12 cellular contexts compared by ENCODE assay signal in the genomic region with DNA sequence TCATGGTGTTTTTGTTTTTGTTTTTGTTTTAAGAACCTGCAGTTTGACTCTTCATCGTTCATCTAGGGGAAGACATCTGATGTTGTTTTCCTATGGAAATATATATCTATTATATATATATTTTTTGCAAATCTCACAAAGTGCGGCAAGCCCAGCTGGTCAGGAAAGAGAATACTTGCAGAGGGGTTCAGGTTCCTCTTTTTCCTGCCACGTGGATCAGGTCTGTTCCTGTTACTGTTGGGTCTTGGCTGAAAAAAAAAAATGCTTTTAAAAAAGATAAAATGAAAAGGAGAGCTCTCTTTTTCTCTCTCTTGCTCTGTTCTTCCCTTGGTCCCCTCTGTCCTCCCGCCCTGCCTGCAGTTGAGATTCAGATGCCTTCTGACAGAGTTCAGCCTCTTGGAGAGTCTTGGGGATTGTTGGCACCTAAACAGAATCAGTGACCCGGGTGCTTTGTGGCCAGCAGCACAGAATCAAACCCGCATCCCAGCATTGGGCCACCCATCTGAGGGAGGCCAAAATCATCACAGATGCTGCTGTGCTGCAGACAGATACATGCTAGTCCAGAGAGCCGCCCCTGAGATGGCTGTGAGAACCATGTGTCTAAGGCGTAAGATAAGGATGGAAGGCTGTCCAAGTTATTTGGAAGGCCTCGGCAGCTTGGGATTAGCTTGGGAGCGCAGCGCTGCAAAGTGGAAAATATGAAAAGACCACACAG.
A peak's percentile ranks its signal among the peaks of the same experiment; 100 is the strongest.
DNase-seq lines count a peak whose midpoint lies in the region; ATAC-seq, FAIRE-seq and TF ChIP-seq lines count a peak whose summit lies in the region.
"Had no signal": no experiment of that assay in that cellular context is flagged by ENCODE, and none has a peak within 500 bp of the region (broad histone marks: within the 10 kb centered on the region; RNA-seq: fewer than 3 reads in every experiment).

No MANE protein-coding gene starts in this region.

- TF ChIP-seq CTCF in DND-41 (IDR thresholded peaks at IDR 0.05; ENCODE audit: borderline replicate concordance, extremely low read depth, low read length, poor library complexity, severe bottlenecking): no peak
- no peak for TF ChIP-seq CTCF in pancreas (IDR thresholded peaks at IDR 0.05)
- TF ChIP-seq CTCF in BE2C (IDR thresholded peaks at IDR 0.05; ENCODE audit: low read depth, low read length): no peak
- no peak for TF ChIP-seq CTCF in CD8-positive, alpha-beta T cell (IDR thresholded peaks at IDR 0.05)

- no peak overlapping the region for H3K4me2 ChIP-seq in DND-41 (ENCODE audit: insufficient read depth, low read length)

- no peak overlapping the region for H3K9ac ChIP-seq in DND-41 (ENCODE audit: low read depth, low read length)

- ATAC-seq in DND-41 (ENCODE audit: insufficient read depth, low read depth) (no peak), Right ventricle myocardium superior (ENCODE audit: poor library complexity) (peak; percentile 85), pancreas (peak in 3 of 4 donors; percentile 14 to 48 (median 32))
- ATAC-seq in CD8-positive, alpha-beta T cell: no peak

- H3K4me3 ChIP-seq in DND-41 (ENCODE audit: low read depth in 1 of 2, low read length in 2 of 2): no peak overlapping the region
- no peak overlapping the region for H3K4me3 ChIP-seq in pancreas
- no peak overlapping the region for H3K4me3 ChIP-seq in BE2C (ENCODE audit: low read depth, low read length)
- H3K4me3 ChIP-seq in CD8-positive, alpha-beta T cell (ENCODE audit: low read depth, low read length): no peak overlapping the region

- H3K27me3 ChIP-seq in DND-41 (ENCODE audit: insufficient read depth, low read length, poor library complexity): no peaks in the 10 kb centered on the region
- no peaks in the 10 kb centered on the region for H3K27me3 ChIP-seq in pancreas
- no peaks in the 10 kb centered on the region for H3K27me3 ChIP-seq in BE2C
- H3K27me3 ChIP-seq in CD8-positive, alpha-beta T cell (ENCODE audit: insufficient read depth, low read length): no peaks in the 10 kb centered on the region

- CTCF ChIA-PET in CD8-positive, alpha-beta T cell (lab: Charles Lee): interaction anchor here (0.7 to 1.3 kb wide), 3 partner anchors 30 to 269 kb away, joined by 3 read pairs; no protein-coding TSS in a partner anchor

- no peak for DNase-seq in DND-41
- DNase-seq in NOMO-1 treated with DMSO at 0.1 percent for 48 hours (lab: John Stamatoyannopoulos, UW; ENCODE audit: unreplicated experiment): peak; percentile 37
- peak; percentile 55 for DNase-seq in Right ventricle myocardium superior
- DNase-seq in pancreas: no peak
- no peak for DNase-seq in activated naive CD8-positive, alpha-beta T cell treated with anti-CD3 and anti-CD28 coated beads for 36 hours
- DNase-seq in BE2C: no peak
- no peak for DNase-seq in activated T-cell treated with anti-CD3 and anti-CD28 coated beads, Interleukin-2, amount 50 U/mL, for 48 hours
- DNase-seq in CD8-positive, alpha-beta T cell: no peak
- DNase-seq: NCI-H1930; NCI-H748 treated with DMSO at 0.1 percent for 48 hours; SHP77; stimulated activated CD4-positive, alpha-beta T cell treated with anti-CD3 and anti-CD28 coated beads, Interleukin-15, amount 100 ng/mL, for 24 hours had no signal

- H3K4me3 Mint-ChIP-seq in activated naive CD8-positive, alpha-beta T cell treated with anti-CD3 and anti-CD28 coated beads for 36 hours: no peak overlapping the region
- H3K4me3 Mint-ChIP-seq in CD8-positive, alpha-beta T cell: no peak overlapping the region

- no peaks in the 10 kb centered on the region for H4K20me1 ChIP-seq in DND-41 (ENCODE audit: insufficient read depth, low read length)

- H3K9me3 Mint-ChIP-seq in activated naive CD8-positive, alpha-beta T cell treated with anti-CD3 and anti-CD28 coated beads for 36 hours: no peaks in the 10 kb centered on the region
- H3K9me3 Mint-ChIP-seq in CD8-positive, alpha-beta T cell: no peaks in the 10 kb centered on the region

- WGBS in pancreas, 2 donors: 85 to 88% methylated on average over 11 of the region's 11 CpGs

- no peaks in the 10 kb centered on the region for H3K27me3 Mint-ChIP-seq in activated naive CD8-positive, alpha-beta T cell treated with anti-CD3 and anti-CD28 coated beads for 36 hours
- H3K27me3 Mint-ChIP-seq in CD8-positive, alpha-beta T cell (ENCODE audit: low read depth): no peaks in the 10 kb centered on the region

- H3K9me3 ChIP-seq in DND-41 (ENCODE audit: insufficient read depth, low read length, severe bottlenecking) (no peaks in the 10 kb centered on the region), pancreas (no peaks in the 10 kb centered on the region), BE2C (no peaks in the 10 kb centered on the region)
- no peaks in the 10 kb centered on the region for H3K9me3 ChIP-seq in CD8-positive, alpha-beta T cell (ENCODE audit: low read length)

- peaks cover 51% of the 10 kb centered on the region for H3K36me3 Mint-ChIP-seq in activated naive CD8-positive, alpha-beta T cell treated with anti-CD3 and anti-CD28 coated beads for 36 hours
- peaks cover 49% of the 10 kb centered on the region for H3K36me3 Mint-ChIP-seq in CD8-positive, alpha-beta T cell

- H3K36me3 ChIP-seq in DND-41 (ENCODE audit: insufficient read depth, low read length) (peaks cover 64% of the 10 kb centered on the region), pancreas (peaks cover 0 to 14% (median 3%) of the 10 kb centered on the region in 3 donors), BE2C (no peaks in the 10 kb centered on the region; the same call in 1 of the 2 replicates)
- H3K36me3 ChIP-seq in CD8-positive, alpha-beta T cell (ENCODE audit: insufficient read depth, low read length): no peaks in the 10 kb centered on the region

- 0 out of 2 replicates have a peak, but pooled peaks cover 9% of the 10 kb centered on the region for H3K79me2 ChIP-seq in DND-41 (ENCODE audit: insufficient read depth, low read length)

- intact Hi-C loops in Right ventricle myocardium superior (cut with DNase I) (no loop called here), pancreas (cut with DNase I) (no loop called here)
- intact Hi-C loops in CD8-positive, alpha-beta T cell (cut with DNase I, micrococcal nuclease): no loop called here

- peak overlapping the region; percentile 46 for H3K27ac ChIP-seq in DND-41 (ENCODE audit: low read length)
- no peak overlapping the region for H3K27ac ChIP-seq in pancreas
- no peak overlapping the region for H3K27ac ChIP-seq in CD8-positive, alpha-beta T cell (ENCODE audit: low read depth, low read length)

- no peak overlapping the region for H3K27ac Mint-ChIP-seq in activated naive CD8-positive, alpha-beta T cell treated with anti-CD3 and anti-CD28 coated beads for 36 hours
- H3K27ac Mint-ChIP-seq in CD8-positive, alpha-beta T cell: no peak overlapping the region

- FAIRE-seq in pancreas (lab: Jason Lieb, UNC): no peak

- no peak overlapping the region for H2AFZ ChIP-seq in DND-41 (ENCODE audit: low read depth, low read length)

- H3K4me1 Mint-ChIP-seq in activated naive CD8-positive, alpha-beta T cell treated with anti-CD3 and anti-CD28 coated beads for 36 hours: peaks cover 17% of the 10 kb centered on the region
- peaks cover 16% of the 10 kb centered on the region for H3K4me1 Mint-ChIP-seq in CD8-positive, alpha-beta T cell (ENCODE audit: low read depth)

- H3K4me1 ChIP-seq in DND-41 (ENCODE audit: insufficient read depth, low read length) (peaks cover 54% of the 10 kb centered on the region), pancreas (peaks cover 0 to under 1% (median 0%) of the 10 kb centered on the region in 3 donors), BE2C (peaks cover 6% of the 10 kb centered on the region)
- H3K4me1 ChIP-seq in CD8-positive, alpha-beta T cell (ENCODE audit: insufficient read depth, low read length): peaks cover 4% of the 10 kb centered on the region

- POLR2A ChIA-PET in CD8-positive, alpha-beta T cell (lab: Charles Lee): interaction anchor here (0.6 kb wide), 1 partner anchor 28 kb away, joined by 3 read pairs; no protein-coding TSS in a partner anchor

Comparison
In these comparisons a context has a peak if more than half of its experiments do, and no peak if none do; other contexts are left out.
1. ATAC-seq: peak in Right ventricle myocardium superior (single experiment) and pancreas (3 of 4); none in DND-41 (single experiment) and CD8-positive, alpha-beta T cell (single experiment).
2. DNase-seq: peak in NOMO-1 treated with DMSO at 0.1 percent for 48 hours (single experiment) and Right ventricle myocardium superior (single experiment); none in DND-41 (single experiment), pancreas (0 of 6), activated naive CD8-positive, alpha-beta T cell treated with anti-CD3 and anti-CD28 coated beads for 36 hours (single experiment), BE2C (single experiment), activated T-cell treated with anti-CD3 and anti-CD28 coated beads, Interleukin-2, amount 50 U/mL, for 48 hours (0 of 2) and CD8-positive, alpha-beta T cell (0 of 7).